1 cellular context compared by ENCODE assay signal in the genomic region with DNA sequence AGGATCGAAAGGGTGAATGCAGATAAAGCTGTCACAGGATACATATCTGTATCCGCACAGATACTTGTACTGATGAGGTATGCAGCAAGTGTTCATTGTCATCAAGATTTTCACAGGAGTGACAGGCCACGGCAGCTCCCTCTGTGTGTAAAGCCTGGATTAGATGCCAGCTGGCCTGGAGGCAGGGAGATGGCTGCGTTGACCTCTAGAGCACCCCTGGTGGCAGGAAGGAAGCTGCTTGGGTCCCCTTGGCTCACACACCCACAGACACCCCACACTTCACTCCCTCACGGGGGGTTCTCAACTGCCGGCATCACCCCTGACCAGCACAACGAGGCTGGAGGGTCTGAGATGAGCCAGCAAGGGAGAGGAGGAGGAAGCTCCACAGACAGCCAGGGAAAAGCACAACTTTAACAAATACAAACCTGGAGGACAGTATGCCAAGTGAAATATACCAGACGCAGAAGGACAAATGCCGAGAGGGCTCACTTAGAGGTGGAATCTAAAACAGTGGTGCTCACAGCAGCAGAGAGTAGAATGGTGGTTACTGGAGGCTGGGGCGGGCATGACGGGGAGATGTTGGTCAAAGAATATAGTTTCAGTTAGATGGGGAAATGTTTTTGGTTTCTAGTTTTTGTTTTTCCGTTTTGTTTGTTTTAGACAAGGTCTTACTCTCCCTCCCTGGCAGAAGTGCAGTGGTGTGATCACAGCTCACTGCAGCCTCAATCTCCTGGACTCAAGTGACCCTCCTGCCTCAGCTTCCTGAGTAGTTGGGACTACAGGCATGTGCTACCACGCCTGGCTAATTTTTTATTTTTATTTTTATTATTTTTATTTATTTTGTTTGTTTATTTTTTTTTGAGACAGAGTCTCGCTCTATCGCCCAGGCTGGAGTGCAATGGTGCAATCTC.
TF ChIP-seq lines count a peak whose summit lies in the region.

No MANE protein-coding gene starts in this region.

TF ChIP-seq in SK-N-SH treated with all-trans-retinoic acid at 6 μM for 48 hours, 23 proteins besides CTCF, POLR2A, EP300 and RAD21 (continued from another document):
- TF ChIP-seq ZNF8 (CRISPR knock-in tag; IDR thresholded peaks at IDR 0.05) (no peak), CSRNP3 (CRISPR knock-in tag; IDR thresholded peaks at IDR 0.05) (no peak)
